ENCODE assay signal across 8 cellular contexts in genomic region chr3:11846281-11847034, GRCh38. TPM values are rescaled to one million over a fixed set of nuclear protein-coding genes. Genes with fewer than 3 reads are reported as not detected.
DNase-seq lines count a peak whose midpoint lies in the region; ATAC-seq lines count a peak whose summit lies in the region.

Gene TAMM41 (minus strand): TSS chr3:11846885. CDS start chr3:11846636, 249 bp downstream.

- H3K4me2 ChIP-seq in skeletal muscle satellite cell (ENCODE audit: low read length): peak within 1 kb of the TSS; percentile 91

- no peaks in the 10 kb centered on the region for H3K9me3 ChIP-seq in iPS-15b (ENCODE audit: control insufficient read depth, insufficient read depth, low read length)
- no peaks in the 10 kb centered on the region for H3K9me3 ChIP-seq in skeletal muscle satellite cell (replicated peaks; ENCODE audit: low read length)

- H3K36me3 ChIP-seq in iPS-15b (ENCODE audit: control insufficient read depth, insufficient read depth, low read length) (peaks cover 13% of the 10 kb centered on the region), skeletal muscle satellite cell (ENCODE audit: insufficient read depth, low read length) (peaks cover 16% of the 10 kb centered on the region)

- H3K4me1 ChIP-seq in iPS-15b (ENCODE audit: control insufficient read depth, insufficient read depth, low read length) (peaks cover 4% of the 10 kb centered on the region), skeletal muscle satellite cell (ENCODE audit: control insufficient read depth, insufficient read depth, low read length) (peaks cover 16% of the 10 kb centered on the region)

- H3K27me3 ChIP-seq in iPS-15b (ENCODE audit: control insufficient read depth, insufficient read depth, low read length): peaks cover 11% of the 10 kb centered on the region
- peaks cover 7% of the 10 kb centered on the region for H3K27me3 ChIP-seq in skeletal muscle satellite cell (ENCODE audit: control insufficient read depth, insufficient read depth, low read length)

- H3K4me3 ChIP-seq in iPS-15b (ENCODE audit: low read depth, low read length) (peak within 1 kb of the TSS; percentile 99), skeletal muscle satellite cell (ENCODE audit: low read length) (peak within 1 kb of the TSS; percentile 98)

- peak; percentile 81 for DNase-seq in A172 (ENCODE audit: low spot score)
- DNase-seq in NCI-H2107 (lab: John Stamatoyannopoulos, UW): peak; percentile 53
- peak; percentile 86 for DNase-seq in UCSD-AML1 (lab: John Stamatoyannopoulos, UW; ENCODE audit: unreplicated experiment)
- DNase-seq in brain pericyte (ENCODE audit: low read depth, low spot score): peak; percentile 39

- H3K9ac ChIP-seq in iPS-15b (ENCODE audit: low read depth, low read length) (peak within 1 kb of the TSS; percentile 91), skeletal muscle satellite cell (ENCODE audit: low read depth, low read length) (peak within 1 kb of the TSS; percentile 96)

- ATAC-seq in GM18517 (IDR thresholded peaks at IDR 0.05; ENCODE audit: unreplicated experiment): peak; percentile 100
- peak; percentile 100 for ATAC-seq in HG03045 (IDR thresholded peaks at IDR 0.05; ENCODE audit: unreplicated experiment)

RNA-seq across cellular contexts. Expression of gene TAMM41, which starts in this region (rescaled TPM):
- 9.8 and 11.0 TPM in 2 replicates for total RNA-seq in A172 (2014; rRNA removed; shearing (Covaris generic))
- 6.3 and 8.5 TPM in 2 replicates for total RNA-seq in skeletal muscle satellite cell (2012; rRNA removed)

Comparison
In these comparisons a context has a peak if more than half of its experiments do, and no peak if none do; other contexts are left out.
1. Peak in every context shown above with its lines: DNase-seq, ATAC-seq and H3K4me3 ChIP-seq.